ENCODE assay signal across 10 cellular contexts in the genomic region with DNA sequence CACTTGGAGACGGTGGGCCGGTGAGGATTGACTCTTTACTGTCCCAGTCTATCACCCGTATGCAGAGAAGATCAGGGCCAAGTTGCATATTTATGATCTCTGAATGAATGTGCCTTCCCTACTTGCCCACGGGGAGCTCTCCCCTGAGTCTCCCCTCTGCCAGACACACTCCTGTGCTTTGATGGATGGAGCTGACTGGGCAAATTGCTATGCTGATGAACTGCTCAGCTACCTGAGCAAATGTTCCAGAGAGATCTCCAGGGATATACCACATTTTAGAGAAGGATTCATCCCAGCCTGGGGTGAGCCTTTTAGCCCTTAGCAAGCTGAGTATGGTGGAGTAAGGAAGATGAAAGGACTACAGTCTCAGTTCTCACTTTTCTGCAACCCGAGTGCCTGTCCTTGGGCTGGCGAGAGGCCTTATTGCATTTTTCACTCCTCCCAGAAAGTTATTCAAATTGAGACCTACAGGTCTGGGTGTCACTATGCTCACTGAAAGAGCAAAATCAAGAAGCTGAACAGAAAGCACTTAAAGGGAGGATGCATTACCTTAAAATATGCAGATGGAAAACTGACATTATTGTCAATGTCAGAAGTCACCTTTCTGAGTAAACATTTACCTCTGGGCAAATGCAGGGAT.
"Had no signal": no experiment of that assay in that cellular context is flagged by ENCODE, and none has a peak within 500 bp of the region (broad histone marks: within the 10 kb centered on the region; RNA-seq: fewer than 3 reads in every experiment).

No MANE protein-coding gene starts in this region.

- H3K9me3 ChIP-seq: body of pancreas, left lung had no signal

- H3K4me3 ChIP-seq: body of pancreas, left lung had no signal

- ATAC-seq: activated CD8-positive, alpha-beta memory T cell treated with anti-CD3 and anti-CD28 coated beads, Interleukin-2, amount 10 ng/mL, durations not matched to agents 7 days and 5 days; body of pancreas; left lung; stimulated activated naive CD8-positive, alpha-beta T cell treated with anti-CD3 and anti-CD28 coated beads, Interleukin-15, Interleukin-2, amounts not matched to agents 100 U/mL and 50 U/mL, for 24 hours had no signal

- H3K27ac ChIP-seq: body of pancreas, left lung had no signal

- H3K27me3 ChIP-seq: body of pancreas, left lung had no signal

- H3K36me3 ChIP-seq: left lung had no signal

- H3K4me1 ChIP-seq: body of pancreas, left lung had no signal

- DNase-seq: activated CD8-positive, alpha-beta memory T cell treated with anti-CD3 and anti-CD28 coated beads, Interleukin-2, amount 10 ng/mL, durations not matched to agents 7 days and 5 days; activated effector memory CD4-positive, alpha-beta T cell treated with Interleukin-2 at 50 U/mL for 16 hours; activated T-cell treated with anti-CD3 and anti-CD28 coated beads, Interleukin-2, amount 50 U/mL, for 24 hours; body of pancreas; erythroblast; hippocampal formation; left lung; stimulated activated CD4-positive, alpha-beta T cell treated with anti-CD3 and anti-CD28 coated beads, Interleukin-2, amount 100 ng/mL, for 48 hours; stimulated activated naive CD8-positive, alpha-beta T cell treated with anti-CD3 and anti-CD28 coated beads, Interleukin-15, Interleukin-2, amounts not matched to agents 100 U/mL and 50 U/mL, for 24 hours; T-helper 2 cell had no signal
